Comparison of ENCODE assay signal across 24 cellular contexts in genomic region chr16:66937725-66938337, GRCh38. TPM values are rescaled to one million over a fixed set of nuclear protein-coding genes. Genes with fewer than 3 reads are reported as not detected.
DNase-seq lines count a peak whose midpoint lies in the region; ATAC-seq, FAIRE-seq and TF ChIP-seq lines count a peak whose summit lies in the region.
"Had no signal": no experiment of that assay in that cellular context is flagged by ENCODE, and none has a peak within 500 bp of the region (broad histone marks: within the 10 kb centered on the region; RNA-seq: fewer than 3 reads in every experiment).

No MANE protein-coding gene starts in this region.

- CTCF ChIA-PET in activated CD4-positive, alpha-beta memory T cell treated with anti-CD3 and anti-CD28 coated beads, Interleukin-2, amount 10 ng/mL, durations not matched to agents 7 days and 5 days (lab: Charles Lee) = interaction anchor here (0.5 to 1.2 kb wide), 3 partner anchors 10 to 189 kb away, joined by 3 read pairs; no protein-coding TSS in a partner anchor
- CTCF ChIA-PET in activated CD4-positive, alpha-beta memory T cell treated with anti-CD3 and anti-CD28 coated beads for 36 hours (lab: Charles Lee) = interaction anchor here (0.7 to 1.4 kb wide), 2 partner anchors 10 to 23 kb away, joined by 4 to 5 read pairs; partner anchors contain the start of gene CES3

- peaks cover 40% of the 10 kb centered on the region for H3K36me3 Mint-ChIP-seq in activated CD4-positive, alpha-beta memory T cell treated with anti-CD3 and anti-CD28 coated beads, Interleukin-2, amount 10 ng/mL, durations not matched to agents 7 days and 5 days (ENCODE audit: low read depth)
- H3K36me3 Mint-ChIP-seq in activated CD4-positive, alpha-beta memory T cell treated with anti-CD3 and anti-CD28 coated beads for 36 hours = peaks cover 28% of the 10 kb centered on the region
- H3K36me3 Mint-ChIP-seq in activated naive CD8-positive, alpha-beta T cell treated with anti-CD3 and anti-CD28 coated beads for 36 hours = peaks cover 26% of the 10 kb centered on the region

- H3K27ac Mint-ChIP-seq in activated CD4-positive, alpha-beta memory T cell treated with anti-CD3 and anti-CD28 coated beads, Interleukin-2, amount 10 ng/mL, durations not matched to agents 7 days and 5 days = peak overlapping the region; percentile 33
- no peak overlapping the region for H3K27ac Mint-ChIP-seq in activated CD4-positive, alpha-beta memory T cell treated with anti-CD3 and anti-CD28 coated beads for 36 hours
- H3K27ac Mint-ChIP-seq in activated naive CD8-positive, alpha-beta T cell treated with anti-CD3 and anti-CD28 coated beads for 36 hours = peak overlapping the region; percentile 14
- H3K27ac Mint-ChIP-seq: activated CD4-positive, alpha-beta T cell treated with anti-CD3 and anti-CD28 coated beads, Interleukin-2, amount 10 ng/mL, durations not matched to agents 7 days and 5 days had no signal

- H3K4me3 ChIP-seq in right lobe of liver (peak overlapping the region in 2 of 3 donors; percentile 98 to 100), small intestine (ENCODE audit: low read depth in 1 of 2, low read length in 2 of 2) (peak overlapping the region in 1 of 2 donors; percentile 30)
- H3K4me3 ChIP-seq: body of pancreas, gastroesophageal sphincter, left lung, thoracic aorta had no signal

- H3K4me1 ChIP-seq in right lobe of liver (peaks cover 0 to 39% (median 19%) of the 10 kb centered on the region in 4 donors), small intestine (ENCODE audit: control insufficient read depth in 2 of 2, insufficient read depth in 1 of 2, low read depth in 1 of 2, low read length in 1 of 2) (peaks cover 0 to 9% of the 10 kb centered on the region in 2 donors)

- H3K4me3 Mint-ChIP-seq in activated CD4-positive, alpha-beta memory T cell treated with anti-CD3 and anti-CD28 coated beads, Interleukin-2, amount 10 ng/mL, durations not matched to agents 7 days and 5 days = no peak overlapping the region
- H3K4me3 Mint-ChIP-seq in activated CD4-positive, alpha-beta memory T cell treated with anti-CD3 and anti-CD28 coated beads for 36 hours = no peak overlapping the region
- no peak overlapping the region for H3K4me3 Mint-ChIP-seq in activated naive CD8-positive, alpha-beta T cell treated with anti-CD3 and anti-CD28 coated beads for 36 hours
- H3K4me3 Mint-ChIP-seq: activated CD4-positive, alpha-beta T cell treated with anti-CD3 and anti-CD28 coated beads, Interleukin-2, amount 10 ng/mL, durations not matched to agents 7 days and 5 days had no signal

- no peaks in the 10 kb centered on the region for H3K27me3 ChIP-seq in right lobe of liver
- H3K27me3 ChIP-seq in small intestine (ENCODE audit: control insufficient read depth in 2 of 2, insufficient read depth in 2 of 2, low read length in 2 of 2) = no peaks in the 10 kb centered on the region
- H3K27me3 ChIP-seq: body of pancreas, gastroesophageal sphincter, left lung had no signal

- peak overlapping the region; percentile 95 to 99 (median 96) for H3K27ac ChIP-seq in right lobe of liver
- H3K27ac ChIP-seq in small intestine (ENCODE audit: low read depth in 1 of 2, low read length in 1 of 2) = peak overlapping the region; percentile 39 to 56
- H3K27ac ChIP-seq: body of pancreas, gastroesophageal sphincter, left lung, thoracic aorta had no signal

- H3K27me3 Mint-ChIP-seq in activated CD4-positive, alpha-beta memory T cell treated with anti-CD3 and anti-CD28 coated beads, Interleukin-2, amount 10 ng/mL, durations not matched to agents 7 days and 5 days = no peaks in the 10 kb centered on the region
- H3K27me3 Mint-ChIP-seq in activated CD4-positive, alpha-beta memory T cell treated with anti-CD3 and anti-CD28 coated beads for 36 hours = no peaks in the 10 kb centered on the region
- H3K27me3 Mint-ChIP-seq in activated naive CD8-positive, alpha-beta T cell treated with anti-CD3 and anti-CD28 coated beads for 36 hours = no peaks in the 10 kb centered on the region
- H3K27me3 Mint-ChIP-seq: activated CD4-positive, alpha-beta T cell treated with anti-CD3 and anti-CD28 coated beads, Interleukin-2, amount 10 ng/mL, durations not matched to agents 7 days and 5 days had no signal

- 44% methylated on average over 5 of the region's 10 CpGs for WGBS in right lobe of liver (ENCODE audit: insufficient coverage, low coverage, low lambda C conversion rate, missing lambda C conversion rate)
- WGBS in small intestine, 3 donors = 74 to 85% (median 81%) methylated on average over 10 of the region's 10 CpGs

- DNase-seq in activated CD4-positive, alpha-beta memory T cell treated with anti-CD3 and anti-CD28 coated beads, Interleukin-2, amount 10 ng/mL, durations not matched to agents 7 days and 5 days = no peak
- DNase-seq in activated CD4-positive, alpha-beta memory T cell treated with anti-CD3 and anti-CD28 coated beads for 36 hours = no peak
- no peak for DNase-seq in activated naive CD8-positive, alpha-beta T cell treated with anti-CD3 and anti-CD28 coated beads for 36 hours
- DNase-seq in right lobe of liver = peak in 1 of 3 donors; percentile 48
- no peak for DNase-seq in small intestine
- no peak for DNase-seq in DMS153 (lab: John Stamatoyannopoulos, UW)
- DNase-seq in GOT3 (lab: John Stamatoyannopoulos, UW) = no peak
- no peak for DNase-seq in RCC 7860 (ENCODE audit: low spot score)
- DNase-seq: 8988T; activated CD4-positive, alpha-beta T cell treated with anti-CD3 and anti-CD28 coated beads, Interleukin-2, amount 10 ng/mL, durations not matched to agents 7 days and 5 days; activated naive CD4-positive, alpha-beta T cell treated with anti-CD3 and anti-CD28 coated beads, Interleukin-2, amount 50 U/mL, for 16 hours; activated T-cell treated with anti-CD3 and anti-CD28 coated beads for 4 hours; body of pancreas; C1 segment of cervical spinal cord; cortex of kidney; NCI-H1930; NCI-H446; RPMI8226; stimulated activated CD4-positive, alpha-beta T cell treated with anti-CD3 and anti-CD28 coated beads, Interleukin-12 subunit alpha, Interleukin-12 subunit beta, amount 100 ng/mL, for 4 hours had no signal

- peaks cover 43% of the 10 kb centered on the region for H3K4me1 Mint-ChIP-seq in activated CD4-positive, alpha-beta memory T cell treated with anti-CD3 and anti-CD28 coated beads, Interleukin-2, amount 10 ng/mL, durations not matched to agents 7 days and 5 days
- peaks cover 37% of the 10 kb centered on the region for H3K4me1 Mint-ChIP-seq in activated CD4-positive, alpha-beta memory T cell treated with anti-CD3 and anti-CD28 coated beads for 36 hours (ENCODE audit: low read depth)
- peaks cover 26% of the 10 kb centered on the region for H3K4me1 Mint-ChIP-seq in activated naive CD8-positive, alpha-beta T cell treated with anti-CD3 and anti-CD28 coated beads for 36 hours

- FAIRE-seq in small intestine (lab: Jason Lieb, UNC) (no peak), RCC 7860 (lab: Jason Lieb, UNC) (no peak)
- FAIRE-seq: TTC549 had no signal

- H3K9me3 ChIP-seq in right lobe of liver (no peaks in the 10 kb centered on the region), small intestine (ENCODE audit: control insufficient read depth, low read depth) (no peaks in the 10 kb centered on the region)
- H3K9me3 ChIP-seq: body of pancreas, gastroesophageal sphincter, left lung, thoracic aorta had no signal

- intact Hi-C loops in activated CD4-positive, alpha-beta memory T cell treated with anti-CD3 and anti-CD28 coated beads for 36 hours (cut with micrococcal nuclease) = no loop called here
- intact Hi-C loops in right lobe of liver (cut with DNase I) = no loop called here

- H3K36me3 ChIP-seq in right lobe of liver = peaks cover 9 to 50% (median 29%) of the 10 kb centered on the region in 4 donors
- peaks cover 25 to 37% of the 10 kb centered on the region in 2 donors for H3K36me3 ChIP-seq in small intestine (ENCODE audit: control insufficient read depth in 2 of 2, insufficient read depth in 2 of 2, low read length in 2 of 2)

- TF ChIP-seq POLR2A in right lobe of liver (IDR thresholded peaks at IDR 0.05) = no peak

- no peak for TF ChIP-seq CTCF in right lobe of liver (IDR thresholded peaks at IDR 0.05)

- POLR2A ChIA-PET in activated CD4-positive, alpha-beta memory T cell treated with anti-CD3 and anti-CD28 coated beads, Interleukin-2, amount 10 ng/mL, durations not matched to agents 7 days and 5 days (lab: Charles Lee) = no interaction called here
- POLR2A ChIA-PET in activated CD4-positive, alpha-beta memory T cell treated with anti-CD3 and anti-CD28 coated beads for 36 hours (lab: Charles Lee) = no interaction called here

- H3K9me3 Mint-ChIP-seq in activated CD4-positive, alpha-beta memory T cell treated with anti-CD3 and anti-CD28 coated beads, Interleukin-2, amount 10 ng/mL, durations not matched to agents 7 days and 5 days = no peaks in the 10 kb centered on the region
- H3K9me3 Mint-ChIP-seq in activated CD4-positive, alpha-beta memory T cell treated with anti-CD3 and anti-CD28 coated beads for 36 hours = no peaks in the 10 kb centered on the region
- H3K9me3 Mint-ChIP-seq in activated naive CD8-positive, alpha-beta T cell treated with anti-CD3 and anti-CD28 coated beads for 36 hours = no peaks in the 10 kb centered on the region
- H3K9me3 Mint-ChIP-seq: activated CD4-positive, alpha-beta T cell treated with anti-CD3 and anti-CD28 coated beads, Interleukin-2, amount 10 ng/mL, durations not matched to agents 7 days and 5 days had no signal

- ATAC-seq in right lobe of liver = peak in 1 of 4 donors; percentile 2
- ATAC-seq: body of pancreas, gastroesophageal sphincter, left lung had no signal

RNA-seq across cellular contexts. Expression of gene CES2, which starts 2.5 kb away (rescaled TPM):
- total RNA-seq in activated CD4-positive, alpha-beta memory T cell treated with anti-CD3 and anti-CD28 coated beads, Interleukin-2, amount 10 ng/mL, durations not matched to agents 7 days and 5 days = 10 to 100 TPM; 32.9 to 33.5 TPM
- 10 to 100 TPM; 32.5 to 32.7 TPM for total RNA-seq in activated CD4-positive, alpha-beta memory T cell treated with anti-CD3 and anti-CD28 coated beads for 36 hours
- 10 to 100 TPM; 23.3 to 24.9 TPM for total RNA-seq in activated naive CD8-positive, alpha-beta T cell treated with anti-CD3 and anti-CD28 coated beads for 36 hours
- total RNA-seq in right lobe of liver = 100 to 1,000 TPM; 226 to 357 (median 263) TPM
- polyA plus RNA-seq in small intestine = 100 to 1,000 TPM; 254 to 337 (median 333) TPM

RNA-seq across cellular contexts. Expression of gene CIAO2B, which starts 3.6 kb away (rescaled TPM):
- 100 to 1,000 TPM; 116 to 121 TPM for total RNA-seq in activated CD4-positive, alpha-beta memory T cell treated with anti-CD3 and anti-CD28 coated beads, Interleukin-2, amount 10 ng/mL, durations not matched to agents 7 days and 5 days
- 100 to 1,000 TPM; 195 to 204 TPM for total RNA-seq in activated CD4-positive, alpha-beta memory T cell treated with anti-CD3 and anti-CD28 coated beads for 36 hours
- 100 to 1,000 TPM; 152 to 153 TPM for total RNA-seq in activated naive CD8-positive, alpha-beta T cell treated with anti-CD3 and anti-CD28 coated beads for 36 hours
- 100 to 1,000 TPM in 2 of 6 experiments, 10 to 100 TPM in 4; 40.6 to 111 (median 47.4) TPM for total RNA-seq in right lobe of liver
- polyA plus RNA-seq in small intestine = 100 to 1,000 TPM; 219 to 274 (median 245) TPM

RNA-seq across cellular contexts. Expression of gene RRAD, which starts 12.5 kb away (rescaled TPM):
- total RNA-seq in activated CD4-positive, alpha-beta memory T cell treated with anti-CD3 and anti-CD28 coated beads, Interleukin-2, amount 10 ng/mL, durations not matched to agents 7 days and 5 days = 1 to 10 TPM; 1.0 to 1.3 TPM
- under 1 TPM; 0.48 to 0.65 TPM for total RNA-seq in activated CD4-positive, alpha-beta memory T cell treated with anti-CD3 and anti-CD28 coated beads for 36 hours
- under 1 TPM; 0.20 to 0.33 TPM for total RNA-seq in activated naive CD8-positive, alpha-beta T cell treated with anti-CD3 and anti-CD28 coated beads for 36 hours
- 1 to 10 TPM in 3 of 6 experiments, under 1 TPM in 2, not detected in 1; 0.51 to 7.7 (median 3.0) TPM for total RNA-seq in right lobe of liver
- 10 to 100 TPM in 1 of 3 donors, 1 to 10 TPM in 2; 2.2 to 10.9 (median 4.9) TPM for polyA plus RNA-seq in small intestine

RNA-seq across cellular contexts. Expression of gene CDH16, which starts 19.1 kb away (rescaled TPM):
- not detected for total RNA-seq in activated CD4-positive, alpha-beta memory T cell treated with anti-CD3 and anti-CD28 coated beads, Interleukin-2, amount 10 ng/mL, durations not matched to agents 7 days and 5 days
- not detected for total RNA-seq in activated CD4-positive, alpha-beta memory T cell treated with anti-CD3 and anti-CD28 coated beads for 36 hours
- total RNA-seq in activated naive CD8-positive, alpha-beta T cell treated with anti-CD3 and anti-CD28 coated beads for 36 hours = not detected
- total RNA-seq in right lobe of liver = under 1 TPM in 4 of 6 experiments, not detected in 2; 0.07 to 0.47 (median 0.22) TPM
- polyA plus RNA-seq in small intestine = 1 to 10 TPM in 2 of 3 donors, under 1 TPM in 1; 0.91 to 5.4 (median 3.5) TPM
- total RNA-seq: activated CD4-positive, alpha-beta T cell treated with anti-CD3 and anti-CD28 coated beads, Interleukin-2, amount 10 ng/mL, durations not matched to agents 7 days and 5 days; body of pancreas; gastroesophageal sphincter; pulmonary artery endothelial cell; thoracic aorta had no signal

RNA-seq across cellular contexts. Expression of gene CES3, which starts 23.2 kb away (rescaled TPM):
- total RNA-seq in activated CD4-positive, alpha-beta memory T cell treated with anti-CD3 and anti-CD28 coated beads, Interleukin-2, amount 10 ng/mL, durations not matched to agents 7 days and 5 days = 1 to 10 TPM; 6.1 to 6.3 TPM
- total RNA-seq in activated CD4-positive, alpha-beta memory T cell treated with anti-CD3 and anti-CD28 coated beads for 36 hours = 1 to 10 TPM; 1.6 to 3.0 TPM
- total RNA-seq in activated naive CD8-positive, alpha-beta T cell treated with anti-CD3 and anti-CD28 coated beads for 36 hours = under 1 TPM; 0.43 to 0.80 TPM
- total RNA-seq in right lobe of liver = 10 to 100 TPM; 19.1 to 82.4 (median 35.9) TPM
- 10 to 100 TPM; 14.6 to 36.0 (median 28.1) TPM for polyA plus RNA-seq in small intestine
- total RNA-seq: pulmonary artery endothelial cell had no signal

Comparison
In these comparisons a context has a peak if more than half of its experiments do, and no peak if none do; other contexts are left out.
1. RNA of gene CES2, which starts 2.5 kb away (total RNA-seq): 226 to 357 TPM in right lobe of liver; 32.9 to 33.5 TPM in activated CD4-positive, alpha-beta memory T cell treated with anti-CD3 and anti-CD28 coated beads, Interleukin-2, amount 10 ng/mL, durations not matched to agents 7 days and 5 days, 32.5 to 32.7 TPM in activated CD4-positive, alpha-beta memory T cell treated with anti-CD3 and anti-CD28 coated beads for 36 hours and 23.3 to 24.9 TPM in activated naive CD8-positive, alpha-beta T cell treated with anti-CD3 and anti-CD28 coated beads for 36 hours; every median in the first group is over 4 times any median in the second.